ENCODE assay signal across 37 cellular contexts in genomic region chr11:45530111-45530510, GRCh38.
"Had no signal": no experiment of that assay in that cellular context is flagged by ENCODE, and none has a peak within 500 bp of the region (broad histone marks: within the 10 kb centered on the region; RNA-seq: fewer than 3 reads in every experiment).

No MANE protein-coding gene starts in this region.

- ATAC-seq: activated CD4-positive, alpha-beta T cell treated with anti-CD3 and anti-CD28 coated beads for 36 hours; activated CD4-positive, CD25-positive, alpha-beta regulatory T cell treated with anti-CD3 and anti-CD28 coated beads, Interleukin-2, amount 50 U/mL, for 24 hours; activated CD8-positive, alpha-beta memory T cell treated with anti-CD3 and anti-CD28 coated beads, Interleukin-2, amount 10 ng/mL, durations not matched to agents 7 days and 5 days; activated CD8-positive, alpha-beta T cell treated with anti-CD3 and anti-CD28 coated beads, Interleukin-2, amount 10 ng/mL, durations not matched to agents 7 days and 5 days; activated naive CD4-positive, alpha-beta T cell treated with anti-CD3 and anti-CD28 coated beads, Interleukin-2, amount 50 U/mL, for 72 hours; body of pancreas; WTC11 had no signal

- H3K4me3 ChIP-seq: adrenal gland, body of pancreas, breast epithelium had no signal

- H3K4me1 ChIP-seq: adrenal gland, body of pancreas, breast epithelium had no signal

- H3K4me1 Mint-ChIP-seq: activated CD4-positive, alpha-beta T cell treated with anti-CD3 and anti-CD28 coated beads, Interleukin-2, amount 10 ng/mL, durations not matched to agents 7 days and 5 days; activated naive CD4-positive, alpha-beta T cell treated with anti-CD3 and anti-CD28 coated beads, Interleukin-2, amount 10 ng/mL, durations not matched to agents 7 days and 5 days; WTC11 had no signal

- H3K4me3 Mint-ChIP-seq: activated CD4-positive, alpha-beta memory T cell treated with anti-CD3 and anti-CD28 coated beads, Interleukin-2, amount 10 ng/mL, durations not matched to agents 7 days and 5 days; activated CD4-positive, alpha-beta T cell treated with anti-CD3 and anti-CD28 coated beads for 36 hours; activated CD4-positive, alpha-beta T cell treated with anti-CD3 and anti-CD28 coated beads, Interleukin-2, amount 10 ng/mL, durations not matched to agents 7 days and 5 days; activated CD8-positive, alpha-beta memory T cell treated with anti-CD3 and anti-CD28 coated beads, Interleukin-2, amount 10 ng/mL, durations not matched to agents 7 days and 5 days; activated CD8-positive, alpha-beta T cell treated with anti-CD3 and anti-CD28 coated beads, Interleukin-2, amount 10 ng/mL, durations not matched to agents 7 days and 5 days; activated naive CD4-positive, alpha-beta T cell treated with anti-CD3 and anti-CD28 coated beads, Interleukin-2, amount 10 ng/mL, durations not matched to agents 7 days and 5 days; activated naive CD8-positive, alpha-beta T cell treated with anti-CD3 and anti-CD28 coated beads for 36 hours; activated T-cell treated with anti-CD3 and anti-CD28 coated beads, Interleukin-2, amount 50 U/mL, for 24 hours; T-helper 1 cell treated with Interleukin-12 subunit alpha and Interleukin-12 subunit beta and Interleukin-4 antibody, amounts not matched to agents 30 μg/mL and 1 μg/mL, for 36 hours; T-helper 2 cell treated with Interferon-gamma antibody and Interleukin-4, amounts not matched to agents 5 μg/mL and 100 μg/mL, for 36 hours; WTC11 had no signal

- H3K9me3 ChIP-seq: adrenal gland, body of pancreas, breast epithelium had no signal

- H3K27me3 ChIP-seq: body of pancreas, brain microvascular endothelial cell, breast epithelium had no signal

- H3K27me3 Mint-ChIP-seq: activated CD4-positive, alpha-beta T cell treated with anti-CD3 and anti-CD28 coated beads, Interleukin-2, amount 10 ng/mL, durations not matched to agents 7 days and 5 days had no signal

- DNase-seq: activated CD4-positive, alpha-beta memory T cell treated with anti-CD3 and anti-CD28 coated beads, Interleukin-2, amount 10 ng/mL, durations not matched to agents 7 days and 5 days; activated CD4-positive, alpha-beta T cell treated with anti-CD3 and anti-CD28 coated beads for 1 hour; activated CD4-positive, alpha-beta T cell treated with anti-CD3 and anti-CD28 coated beads for 36 hours; activated CD4-positive, alpha-beta T cell treated with anti-CD3 and anti-CD28 coated beads for 48 hours; activated CD4-positive, alpha-beta T cell treated with anti-CD3 and anti-CD28 coated beads, Interleukin-2, amount 10 ng/mL, durations not matched to agents 7 days and 5 days; activated CD4-positive, alpha-beta T cell treated with anti-CD3 and anti-CD28 coated beads, Interleukin-2, amount 50 U/mL, for 48 hours; activated CD4-positive, CD25-positive, alpha-beta regulatory T cell; activated CD8-positive, alpha-beta memory T cell treated with anti-CD3 and anti-CD28 coated beads for 24 hours; activated CD8-positive, alpha-beta memory T cell treated with anti-CD3 and anti-CD28 coated beads, Interleukin-2, amount 10 ng/mL, durations not matched to agents 7 days and 5 days; activated CD8-positive, alpha-beta memory T cell treated with anti-CD3 and anti-CD28 coated beads, Interleukin-2, amount 50 U/mL, for 48 hours; activated CD8-positive, alpha-beta T cell treated with anti-CD3 and anti-CD28 coated beads, Interleukin-2, amount 10 ng/mL, durations not matched to agents 7 days and 5 days; activated effector memory CD4-positive, alpha-beta T cell treated with Interleukin-2 at 50 U/mL for 16 hours; activated gamma-delta T cell; activated naive CD4-positive, alpha-beta T cell treated with anti-CD3 and anti-CD28 coated beads, Interleukin-2, amount 10 ng/mL, durations not matched to agents 7 days and 5 days; activated naive CD4-positive, alpha-beta T cell treated with Interleukin-2 at 50 U/mL for 16 hours; activated naive CD8-positive, alpha-beta T cell treated with anti-CD3 and anti-CD28 coated beads for 36 hours; activated T-cell treated with anti-CD3 and anti-CD28 coated beads, Interleukin-2, amount 50 U/mL, for 24 hours; activated T-cell treated with anti-CD3 and anti-CD28 coated beads, Interleukin-2, amount 50 U/mL, for 48 hours; adrenal gland; amniotic stem cell; aorta; body of pancreas; brain microvascular endothelial cell; central memory CD4-positive, alpha-beta T cell; T-helper 1 cell; T-helper 2 cell; T-helper 9 cell had no signal

- H3K9me3 Mint-ChIP-seq: activated CD4-positive, alpha-beta memory T cell treated with anti-CD3 and anti-CD28 coated beads, Interleukin-2, amount 10 ng/mL, durations not matched to agents 7 days and 5 days; activated CD4-positive, alpha-beta T cell treated with anti-CD3 and anti-CD28 coated beads, Interleukin-2, amount 10 ng/mL, durations not matched to agents 7 days and 5 days; activated naive CD4-positive, alpha-beta T cell treated with anti-CD3 and anti-CD28 coated beads, Interleukin-2, amount 10 ng/mL, durations not matched to agents 7 days and 5 days; activated naive CD4-positive, alpha-beta T cell treated with anti-CD3 and anti-CD28 coated beads, Interleukin-2, amount 50 U/mL, for 72 hours; activated naive CD8-positive, alpha-beta T cell treated with anti-CD3 and anti-CD28 coated beads for 36 hours; activated T-cell treated with anti-CD3 and anti-CD28 coated beads, Interleukin-2, amount 50 U/mL, for 24 hours; activated T-helper 2 cell treated with anti-CD3 and anti-CD28 coated beads, Interferon-gamma antibody, Interleukin-2, Interleukin-4, amounts not matched to agents 10 μg/mL and 5 μg/mL and 100 μg/mL, durations not matched to agents 14 hours and 24 hours and 36 hours; T-helper 2 cell treated with Interferon-gamma antibody and Interleukin-4, amounts not matched to agents 5 μg/mL and 100 μg/mL, for 36 hours; WTC11 had no signal

- H3K27ac ChIP-seq: adrenal gland, body of pancreas, brain microvascular endothelial cell, breast epithelium, VCaP had no signal

- H3K36me3 Mint-ChIP-seq: activated CD8-positive, alpha-beta memory T cell treated with anti-CD3 and anti-CD28 coated beads, Interleukin-2, amount 10 ng/mL, durations not matched to agents 7 days and 5 days; activated naive CD4-positive, alpha-beta T cell treated with anti-CD3 and anti-CD28 coated beads, Interleukin-2, amount 10 ng/mL, durations not matched to agents 7 days and 5 days; activated naive CD4-positive, alpha-beta T cell treated with anti-CD3 and anti-CD28 coated beads, Interleukin-2, amount 50 U/mL, for 72 hours; activated naive CD8-positive, alpha-beta T cell treated with anti-CD3 and anti-CD28 coated beads for 36 hours; WTC11 had no signal

- H3K27ac Mint-ChIP-seq: activated CD4-positive, alpha-beta memory T cell treated with anti-CD3 and anti-CD28 coated beads, Interleukin-2, amount 10 ng/mL, durations not matched to agents 7 days and 5 days; activated CD4-positive, alpha-beta T cell treated with anti-CD3 and anti-CD28 coated beads for 36 hours; activated CD4-positive, alpha-beta T cell treated with anti-CD3 and anti-CD28 coated beads, Interleukin-2, amount 10 ng/mL, durations not matched to agents 7 days and 5 days; activated CD8-positive, alpha-beta memory T cell treated with anti-CD3 and anti-CD28 coated beads, Interleukin-2, amount 10 ng/mL, durations not matched to agents 7 days and 5 days; activated CD8-positive, alpha-beta T cell treated with anti-CD3 and anti-CD28 coated beads, Interleukin-2, amount 10 ng/mL, durations not matched to agents 7 days and 5 days; activated naive CD4-positive, alpha-beta T cell treated with anti-CD3 and anti-CD28 coated beads, Interleukin-2, amount 10 ng/mL, durations not matched to agents 7 days and 5 days; activated naive CD4-positive, alpha-beta T cell treated with anti-CD3 and anti-CD28 coated beads, Interleukin-2, amount 50 U/mL, for 72 hours; activated naive CD8-positive, alpha-beta T cell treated with anti-CD3 and anti-CD28 coated beads for 36 hours; activated T-cell treated with anti-CD3 and anti-CD28 coated beads, Interleukin-2, amount 50 U/mL, for 24 hours; activated T-helper 2 cell treated with anti-CD3 and anti-CD28 coated beads, Interferon-gamma antibody, Interleukin-2, Interleukin-4, amounts not matched to agents 10 μg/mL and 5 μg/mL and 100 μg/mL, durations not matched to agents 14 hours and 24 hours and 36 hours; T-helper 1 cell treated with Interleukin-12 subunit alpha and Interleukin-12 subunit beta and Interleukin-4 antibody, amounts not matched to agents 30 μg/mL and 1 μg/mL, for 36 hours; T-helper 2 cell treated with Interferon-gamma antibody and Interleukin-4, amounts not matched to agents 5 μg/mL and 100 μg/mL, for 36 hours; WTC11 had no signal

- H3K36me3 ChIP-seq: adrenal gland, brain microvascular endothelial cell, breast epithelium had no signal

- FAIRE-seq: astrocyte, TTC549 had no signal
